Comparison of ENCODE assay signal across 8 cellular contexts in genomic region chr11:79440451-79441158, GRCh38. TPM values are rescaled to one million over a fixed set of nuclear protein-coding genes. Genes with fewer than 3 reads are reported as not detected.
DNase-seq lines count a peak whose midpoint lies in the region; ATAC-seq and TF ChIP-seq lines count a peak whose summit lies in the region.

TSS of gene TENM4 (minus strand) at chr11:79441030. CDS start at chr11:79069944, 371,086 bp downstream.

- H3K4me3 ChIP-seq in SJCRH30 (peak within 1 kb of the TSS; percentile 46), esophagus (ENCODE audit: low read depth in 1 of 2, low read length in 2 of 2) (peak within 1 kb of the TSS; percentile 46 to 60), transverse colon (peak within 1 kb of the TSS; percentile 29 to 51 (median 36))

- TF ChIP-seq EP300 in transverse colon (IDR thresholded peaks at IDR 0.05; ENCODE audit: low read depth), result no peak

- H3K27me3 ChIP-seq in SJCRH30, result no peaks in the 10 kb centered on the region
- no peaks in the 10 kb centered on the region for H3K27me3 ChIP-seq in esophagus (ENCODE audit: control insufficient read depth in 1 of 2, insufficient read depth in 2 of 2, low read length in 2 of 2)
- H3K27me3 ChIP-seq in transverse colon, result peaks cover 99% of the 10 kb centered on the region

- TF ChIP-seq CTCF in transverse colon (IDR thresholded peaks at IDR 0.05), result no peak

- 1% methylated on average over 67 to 81 of the region's 83 CpGs for WGBS in esophagus, 2 donors
- WGBS in transverse colon (ENCODE audit: low coverage in 1 of 2), 2 donors, result 0% methylated on average over 1 to 60 of the region's 83 CpGs

- no peak for DNase-seq in activated CD4-positive, CD25-positive, alpha-beta regulatory T cell (lab: John Stamatoyannopoulos, UW)
- peak; percentile 14 to 17 for DNase-seq in SJCRH30
- DNase-seq in middle frontal gyrus (ENCODE audit: extremely low spot score, low spot score), result peak; percentile 55
- peak; percentile 35 for DNase-seq in transverse colon

- in situ Hi-C loops in transverse colon (cut with MboI; ENCODE audit: low pct_ligation_motif_present in 1 of 4, low pct_unique_long_range_greater_than_20kb in 1 of 4, low sequenced_read_pairs in 3 of 4), result no loop called here

- H3K4me1 ChIP-seq in SJCRH30 (no peaks in the 10 kb centered on the region), esophagus (ENCODE audit: control insufficient read depth in 2 of 2, insufficient read depth in 2 of 2, low read length in 1 of 2) (peaks cover 5 to 6% of the 10 kb centered on the region in 2 donors), transverse colon (peaks cover 12 to 50% (median 42%) of the 10 kb centered on the region in 4 donors)

- H3K9me3 ChIP-seq in SJCRH30 (replicated peaks) (no peaks in the 10 kb centered on the region), esophagus (ENCODE audit: control insufficient read depth in 2 of 2, insufficient read depth in 1 of 2, low read depth in 1 of 2, low read length in 1 of 2) (peaks cover 0 to 1% of the 10 kb centered on the region in 2 donors), transverse colon (no peaks in the 10 kb centered on the region)

- no peak for TF ChIP-seq POLR2A in transverse colon (IDR thresholded peaks at IDR 0.05)

- peak; percentile 27 to 33 for ATAC-seq in activated CD4-positive, CD25-positive, alpha-beta regulatory T cell treated with anti-CD3 and anti-CD28 coated beads, Interleukin-2, amount 50 U/mL, for 24 hours
- ATAC-seq in HG03342 (IDR thresholded peaks at IDR 0.05; ENCODE audit: unreplicated experiment) (peak; percentile 51), GM18858 (IDR thresholded peaks at IDR 0.05; ENCODE audit: unreplicated experiment) (no peak)

- intact Hi-C loops in transverse colon (cut with DNase I; ENCODE audit: low total_unique reads), result no loop called here

- H3K36me3 ChIP-seq in SJCRH30, result no peaks in the 10 kb centered on the region
- H3K36me3 ChIP-seq in esophagus (ENCODE audit: control insufficient read depth in 2 of 2, insufficient read depth in 2 of 2, low read length in 1 of 2), result no peaks in the 10 kb centered on the region
- H3K36me3 ChIP-seq in transverse colon, result no peaks in the 10 kb centered on the region

- H3K27ac ChIP-seq in SJCRH30, result no peak within 1 kb of the TSS
- peak within 1 kb of the TSS; percentile 57 to 72 for H3K27ac ChIP-seq in esophagus (ENCODE audit: low read depth in 2 of 2, low read length in 1 of 2)
- peak within 1 kb of the TSS; percentile 46 to 73 (median 50) for H3K27ac ChIP-seq in transverse colon

RNA-seq across cellular contexts. Expression of gene TENM4, which starts in this region (rescaled TPM):
- 0.53 and 0.58 TPM in 2 replicates for total RNA-seq in SJCRH30 (2014; rRNA removed; shearing (Covaris generic))
- 1 to 10 TPM; 1.3 to 4.1 TPM for polyA plus RNA-seq in esophagus
- total RNA-seq in transverse colon, result under 1 TPM; 0.14 to 0.79 (median 0.39) TPM

Comparison
In these comparisons a context has a peak if more than half of its experiments do, and no peak if none do; other contexts are left out.
1. Peak in DNase-seq and H3K4me3 ChIP-seq in SJCRH30; RNA of the gene not detected or under 1 TPM.
2. Peak in DNase-seq, H3K4me3 ChIP-seq and H3K27ac ChIP-seq in transverse colon; RNA of the gene not detected or under 1 TPM.